Comparison of ENCODE assay signal across 8 cellular contexts in genomic region chr12:104215638-104216297, GRCh38. TPM values are rescaled to one million over a fixed set of nuclear protein-coding genes. Genes with fewer than 3 reads are reported as not detected.
DNase-seq lines count a peak whose midpoint lies in the region; ATAC-seq and TF ChIP-seq lines count a peak whose summit lies in the region.

Gene TXNRD1, plus strand, starts transcription at chr12:104215779. Its CDS starts 24 bp downstream, at chr12:104215803.

- H2AFZ ChIP-seq in KMS-11 (ENCODE audit: low read depth), result peak within 1 kb of the TSS; percentile 52; the same call in 1 of the 2 replicates

- H3K4me2 ChIP-seq in KMS-11, result peak within 1 kb of the TSS; percentile 25; the same call in 1 of the 2 replicates

- no peaks in the 10 kb centered on the region for H3K9me3 ChIP-seq in left lung

- peaks cover 13% of the 10 kb centered on the region for H3K27me3 Mint-ChIP-seq in dendritic cell treated with granulocyte-macrophage colony-stimulating factor and Interleukin-4, amounts not matched to agents 40 ng/mL and 50 ng/mL, for 4 days

- H3K27me3 ChIP-seq in KMS-11 (ENCODE audit: insufficient read depth, low read depth), result no peaks in the 10 kb centered on the region
- H3K27me3 ChIP-seq in left lung, result peaks cover 0 to 10% of the 10 kb centered on the region in 2 donors

- peaks cover 17% of the 10 kb centered on the region for H3K4me1 Mint-ChIP-seq in dendritic cell treated with granulocyte-macrophage colony-stimulating factor and Interleukin-4, amounts not matched to agents 40 ng/mL and 50 ng/mL, for 4 days (ENCODE audit: low read depth)

- H3K4me3 ChIP-seq in KMS-11 (IDR thresholded peaks at IDR 0.05; ENCODE audit: insufficient read depth, low read depth, low read length) (no peak within 1 kb of the TSS), left lung (peak within 1 kb of the TSS; percentile 53 to 64)

- no peaks in the 10 kb centered on the region for H3K79me2 ChIP-seq in KMS-11 (ENCODE audit: insufficient read depth, low read depth)

- H3K4me3 Mint-ChIP-seq in dendritic cell treated with granulocyte-macrophage colony-stimulating factor and Interleukin-4, amounts not matched to agents 40 ng/mL and 50 ng/mL, for 4 days, result peak within 1 kb of the TSS; percentile 81

- no peaks in the 10 kb centered on the region for H3K36me3 Mint-ChIP-seq in dendritic cell treated with granulocyte-macrophage colony-stimulating factor and Interleukin-4, amounts not matched to agents 40 ng/mL and 50 ng/mL, for 4 days (ENCODE audit: low read depth)

- peak; percentile 46; the same call in 1 of the 2 replicates for TF ChIP-seq CTCF in KMS-11 (conservative IDR thresholded peaks at IDR 0.05; ENCODE audit: low read depth, low read length)
- TF ChIP-seq CTCF in left lung (IDR thresholded peaks at IDR 0.05), result peak; percentile 84 to 87

- H3K27ac Mint-ChIP-seq in dendritic cell treated with granulocyte-macrophage colony-stimulating factor and Interleukin-4, amounts not matched to agents 40 ng/mL and 50 ng/mL, for 4 days, result peak within 1 kb of the TSS; percentile 77

- intact Hi-C loops in dendritic cell treated with granulocyte-macrophage colony-stimulating factor and Interleukin-4, amounts not matched to agents 40 ng/mL and 50 ng/mL, for 4 days (cut with micrococcal nuclease), result loop anchor here (5.0 kb wide), 3 partner anchors 42 to 142 kb away; partner anchors contain the start of gene EID3
- intact Hi-C loops in left lung (cut with DNase I), result no loop called here

- H3K27ac ChIP-seq in KMS-11, result no peak within 1 kb of the TSS
- peak within 1 kb of the TSS; percentile 62 to 77 for H3K27ac ChIP-seq in left lung

- H3K4me1 ChIP-seq in KMS-11 (ENCODE audit: low read depth, poor library complexity, severe bottlenecking) (no peaks in the 10 kb centered on the region), left lung (peaks cover 10 to 36% of the 10 kb centered on the region in 2 donors)

- H3K36me3 ChIP-seq in KMS-11 (ENCODE audit: insufficient read depth) (no peaks in the 10 kb centered on the region), left lung (no peaks in the 10 kb centered on the region)

- peak; percentile 15 for DNase-seq in DMS153 treated with DMSO at 0.1 percent for 48 hours (lab: John Stamatoyannopoulos, UW; ENCODE audit: unreplicated experiment)
- peak; percentile 90 for DNase-seq in activated CD4-positive, alpha-beta T cell treated with anti-CD3 and anti-CD28 coated beads for 48 hours
- DNase-seq in left lung, result peak; percentile 86 to 97
- DNase-seq in stimulated activated CD4-positive, alpha-beta T cell treated with anti-CD3 and anti-CD28 coated beads, Interleukin-2, amount 100 ng/mL, for 24 hours, result peak; percentile 84 to 87
- no peak for DNase-seq in NCI-H1436 (lab: John Stamatoyannopoulos, UW)

- H4K20me1 ChIP-seq in KMS-11 (ENCODE audit: insufficient read depth), result no peaks in the 10 kb centered on the region

- peak within 1 kb of the TSS; percentile 12; the same call in 1 of the 2 replicates for H3K9ac ChIP-seq in KMS-11

- ATAC-seq in GM21529 (IDR thresholded peaks at IDR 0.05; ENCODE audit: unreplicated experiment) (peak; percentile 94), left lung (peak; percentile 95)

- no peaks in the 10 kb centered on the region for H3K9me3 Mint-ChIP-seq in dendritic cell treated with granulocyte-macrophage colony-stimulating factor and Interleukin-4, amounts not matched to agents 40 ng/mL and 50 ng/mL, for 4 days

RNA-seq across cellular contexts. Expression of gene TXNRD1, which starts in this region (rescaled TPM):
- total RNA-seq in left lung, result 100 to 1,000 TPM; 111 to 174 TPM
